8 cellular contexts compared by ENCODE assay signal in genomic region chr20:50120935-50121693, GRCh38.
DNase-seq lines count a peak whose midpoint lies in the region; ATAC-seq and TF ChIP-seq lines count a peak whose summit lies in the region.

No MANE protein-coding gene starts in this region.

- H3K27me3 ChIP-seq in DOHH2 (ENCODE audit: control insufficient read depth, low read length) = no peaks in the 10 kb centered on the region

- intact Hi-C loops in posterior cingulate gyrus (cut with DNase I) = loop anchor here (1.0 kb wide), 1 partner anchor 48 kb away; no protein-coding TSS in a partner anchor

- H3K9me2 ChIP-seq in DOHH2 (replicated peaks; ENCODE audit: control insufficient read depth, low read length) = no peaks in the 10 kb centered on the region

- DNase-seq in RPMI8226 (peak; percentile 82), globus pallidus (ENCODE audit: low spot score) (peak; percentile 80), posterior cingulate gyrus (peak; percentile 57 to 96 (median 74)), cortex of kidney (lab: John Stamatoyannopoulos, UW) (no peak)
- peak; percentile 48 for DNase-seq in activated gamma-delta T cell treated with anti-CD3 and anti-CD28 coated beads, Interleukin-2, amount 50 U/mL, for 16 hours (ENCODE audit: low read depth)

- TF ChIP-seq CTCF in DOHH2 (IDR thresholded peaks at IDR 0.05; ENCODE audit: low read depth, low read length, poor library complexity, severe bottlenecking) (peak; percentile 53), LNCAP (IDR thresholded peaks at IDR 0.05) (peak; percentile 87)

- no peak overlapping the region for H3K27ac ChIP-seq in DOHH2 (ENCODE audit: low read depth, low read length)

- no peaks in the 10 kb centered on the region for H3K79me2 ChIP-seq in DOHH2 (ENCODE audit: control insufficient read depth, low read length)

- no peaks in the 10 kb centered on the region for H3K9me3 ChIP-seq in DOHH2 (ENCODE audit: control insufficient read depth, insufficient read depth, low read length)

- peaks cover 34% of the 10 kb centered on the region for H3K4me1 ChIP-seq in DOHH2 (ENCODE audit: control insufficient read depth, low read length)

- H3K36me3 ChIP-seq in DOHH2 (ENCODE audit: control insufficient read depth, low read length) = peaks cover 14% of the 10 kb centered on the region

- no peak overlapping the region for H3K4me2 ChIP-seq in DOHH2 (ENCODE audit: low read length)

- no peaks in the 10 kb centered on the region for H4K20me1 ChIP-seq in DOHH2 (ENCODE audit: control insufficient read depth, insufficient read depth, low read depth, low read length)

- no peak overlapping the region for H3K4me3 ChIP-seq in DOHH2 (ENCODE audit: low read length)

- no peak for ATAC-seq in GM19328 (IDR thresholded peaks at IDR 0.05; ENCODE audit: unreplicated experiment)

- H3F3A ChIP-seq in DOHH2 (ENCODE audit: control insufficient read depth, insufficient read depth) = peaks cover 8% of the 10 kb centered on the region
